Comparison of ENCODE assay signal across 8 cellular contexts in the genomic region with DNA sequence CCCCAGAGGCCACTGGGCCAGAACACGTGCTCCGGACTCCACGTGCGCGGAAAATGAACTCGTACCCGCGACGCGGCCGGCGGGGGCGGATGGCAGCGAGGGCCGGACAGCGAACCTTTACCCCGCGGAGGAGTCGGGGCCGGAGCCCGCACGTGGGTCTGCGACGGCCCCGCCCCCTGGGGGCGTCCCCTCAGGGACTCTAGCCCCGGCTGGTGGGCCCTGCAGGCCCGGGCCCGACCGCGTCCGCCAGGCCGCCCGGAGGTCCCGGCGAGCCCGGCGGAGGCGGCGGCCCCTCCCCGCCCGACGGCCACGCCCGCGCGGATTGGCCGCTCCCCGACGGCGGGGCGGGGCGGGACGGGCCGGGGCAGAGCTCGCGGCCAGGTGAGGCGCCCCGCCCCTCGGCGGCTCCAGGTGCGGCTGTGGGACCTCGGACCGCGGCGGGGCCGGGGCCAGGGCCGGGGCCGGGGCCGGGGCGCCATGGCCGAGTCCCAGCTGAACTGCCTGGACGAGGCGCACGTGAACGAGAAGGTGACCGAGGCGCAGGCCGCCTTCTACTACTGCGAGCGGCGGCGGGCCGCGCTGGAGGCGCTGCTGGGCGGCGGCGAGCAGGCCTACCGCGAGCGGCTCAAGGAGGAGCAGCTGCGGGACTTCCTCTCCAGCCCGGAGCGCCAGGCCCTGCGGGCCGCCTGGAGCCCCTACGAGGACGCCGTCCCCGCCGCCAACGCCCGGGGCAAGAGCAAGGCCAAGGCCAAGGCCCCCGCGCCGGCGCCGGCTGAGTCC. TPM values are rescaled to one million over a fixed set of nuclear protein-coding genes. Genes with fewer than 3 reads are reported as not detected.
A peak's percentile ranks its signal among the peaks of the same experiment; 100 is the strongest.
DNase-seq lines count a peak whose midpoint lies in the region; ATAC-seq and FAIRE-seq lines count a peak whose summit lies in the region.

FAM83F (plus strand) TSS at position 389 of the 780 bp plus-strand sequence; CDS start at position 478, 89 bp downstream.

- ATAC-seq in T-helper 17 cell (peak; percentile 57), HG03521 (IDR thresholded peaks at IDR 0.05; ENCODE audit: unreplicated experiment) (no peak)
- peak; percentile 80 to 86 for ATAC-seq in natural killer cell treated with Interleukin-12 subunit alpha and Interleukin-12 subunit beta and Interleukin-15 and Interleukin-18, amount 100 ng/mL, for 72 hours

- peak within 1 kb of the TSS; percentile 72 for H3K27ac Mint-ChIP-seq in T-helper 17 cell
- peak within 1 kb of the TSS; percentile 22 to 49 for H3K27ac Mint-ChIP-seq in natural killer cell treated with Interleukin-12 subunit alpha and Interleukin-12 subunit beta and Interleukin-15 and Interleukin-18, amount 100 ng/mL, for 72 hours

- no peak for FAIRE-seq in urothelium cell line (lab: Jason Lieb, UNC)

- H3K4me3 Mint-ChIP-seq in T-helper 17 cell: peak within 1 kb of the TSS; percentile 75
- H3K4me3 Mint-ChIP-seq in natural killer cell treated with Interleukin-12 subunit alpha and Interleukin-12 subunit beta and Interleukin-15 and Interleukin-18, amount 100 ng/mL, for 72 hours: peak within 1 kb of the TSS; percentile 58

- peaks cover 31% of the 10 kb centered on the region for H3K4me1 ChIP-seq in ES-I3 (ENCODE audit: insufficient read depth, low read length)

- H3K4me1 Mint-ChIP-seq in T-helper 17 cell: peaks cover 4% of the 10 kb centered on the region
- H3K4me1 Mint-ChIP-seq in natural killer cell treated with Interleukin-12 subunit alpha and Interleukin-12 subunit beta and Interleukin-15 and Interleukin-18, amount 100 ng/mL, for 72 hours (ENCODE audit: low read depth in 2 of 2): peaks cover 0 to 6% of the 10 kb centered on the region in 2 donors

- H3K9me3 Mint-ChIP-seq in natural killer cell treated with Interleukin-12 subunit alpha and Interleukin-12 subunit beta and Interleukin-15 and Interleukin-18, amount 100 ng/mL, for 72 hours: no peaks in the 10 kb centered on the region

- no peaks in the 10 kb centered on the region for H3K36me3 ChIP-seq in ES-I3 (ENCODE audit: insufficient read depth, low read length)

- peak in 2 of 3 donors; percentile 28 to 46 for DNase-seq in T-helper 17 cell
- DNase-seq in effector CD8-positive, alpha-beta T cell (lab: John Stamatoyannopoulos, UW): peak; percentile 7
- DNase-seq in natural killer cell treated with Interleukin-12 subunit alpha and Interleukin-12 subunit beta and Interleukin-15 and Interleukin-18, amount 100 ng/mL, for 72 hours (ENCODE audit: low spot score): no peak
- no peak for DNase-seq in AML-193 (lab: John Stamatoyannopoulos, UW)
- DNase-seq in medulla oblongata (ENCODE audit: extremely low spot score): no peak
- DNase-seq in urothelium cell line (ENCODE audit: low spot score): no peak

- peaks cover 52% of the 10 kb centered on the region for H3K27me3 Mint-ChIP-seq in T-helper 17 cell
- H3K27me3 Mint-ChIP-seq in natural killer cell treated with Interleukin-12 subunit alpha and Interleukin-12 subunit beta and Interleukin-15 and Interleukin-18, amount 100 ng/mL, for 72 hours: peaks cover 27 to 30% of the 10 kb centered on the region in 2 donors

- H3K9me3 ChIP-seq in ES-I3 (ENCODE audit: control insufficient read depth, insufficient read depth, low read length) (no peaks in the 10 kb centered on the region), T-helper 17 cell (ENCODE audit: control insufficient read depth, low read length, poor library complexity, severe bottlenecking) (no peaks in the 10 kb centered on the region)

- H3K9ac ChIP-seq in ES-I3 (ENCODE audit: low read depth, low read length): peak within 1 kb of the TSS; percentile 55

- no peaks in the 10 kb centered on the region for H3K36me3 Mint-ChIP-seq in T-helper 17 cell (ENCODE audit: low read depth)
- H3K36me3 Mint-ChIP-seq in natural killer cell treated with Interleukin-12 subunit alpha and Interleukin-12 subunit beta and Interleukin-15 and Interleukin-18, amount 100 ng/mL, for 72 hours: no peaks in the 10 kb centered on the region

RNA-seq across cellular contexts. Expression of gene FAM83F, which starts in this region (rescaled TPM):
- 1 to 10 TPM; 1.6 to 2.1 TPM for total RNA-seq in T-helper 17 cell
- under 1 TPM in 1 of 2 donors, not detected in 1; 0.39 TPM for total RNA-seq in natural killer cell treated with Interleukin-12 subunit alpha and Interleukin-12 subunit beta and Interleukin-15 and Interleukin-18, amount 100 ng/mL, for 72 hours

Comparison
In these comparisons a context has a peak if more than half of its experiments do, and no peak if none do; other contexts are left out.
1. Peak in ATAC-seq in natural killer cell treated with Interleukin-12 subunit alpha and Interleukin-12 subunit beta and Interleukin-15 and Interleukin-18, amount 100 ng/mL, for 72 hours; RNA of the gene not detected or under 1 TPM.
2. DNase-seq: peak in T-helper 17 cell (2 of 3) and effector CD8-positive, alpha-beta T cell (single experiment); none in natural killer cell treated with Interleukin-12 subunit alpha and Interleukin-12 subunit beta and Interleukin-15 and Interleukin-18, amount 100 ng/mL, for 72 hours (single experiment), AML-193 (0 of 2), medulla oblongata (single experiment) and urothelium cell line (single experiment).